14 cellular contexts compared by ENCODE assay signal in genomic region chr5:179270581-179271300, GRCh38.
DNase-seq lines count a peak whose midpoint lies in the region; ATAC-seq and TF ChIP-seq lines count a peak whose summit lies in the region.
"Had no signal": no experiment of that assay in that cellular context is flagged by ENCODE, and none has a peak within 500 bp of the region (broad histone marks: within the 10 kb centered on the region; RNA-seq: fewer than 3 reads in every experiment).

No MANE protein-coding gene starts in this region.

- ATAC-seq in GM18502 (IDR thresholded peaks at IDR 0.05; ENCODE audit: poor library complexity, unreplicated experiment) = no peak
- no peak for ATAC-seq in HG02623 (IDR thresholded peaks at IDR 0.05; ENCODE audit: unreplicated experiment)
- ATAC-seq: activated T-cell treated with anti-CD3 and anti-CD28 coated beads, Interleukin-2, amount 50 U/mL, for 72 hours; HCT116 had no signal

- peak overlapping the region; percentile 40 for H3K27ac ChIP-seq in left ventricle myocardium inferior (replicated peaks)
- peak overlapping the region; percentile 33 for H3K27ac ChIP-seq in rectal smooth muscle tissue (ENCODE audit: low read depth, low read length)
- no peak overlapping the region for H3K27ac ChIP-seq in A673 (ENCODE audit: low read depth, low read length, poor library complexity, severe bottlenecking)

- H3K27me3 ChIP-seq in left ventricle myocardium inferior (ENCODE audit: low read depth) (peaks cover 26% of the 10 kb centered on the region), rectal smooth muscle tissue (ENCODE audit: control insufficient read depth, insufficient read depth, low read length) (no peaks in the 10 kb centered on the region), A673 (replicated peaks; ENCODE audit: insufficient read depth, low read depth, low read length, poor library complexity) (no peaks in the 10 kb centered on the region)

- intact Hi-C loops in left ventricle myocardium inferior (cut with micrococcal nuclease) = no loop called here
- intact Hi-C loops in A673 (cut with micrococcal nuclease; ENCODE audit: unreplicated experiment) = no loop called here

- H3K4me3 ChIP-seq in left ventricle myocardium inferior (no peak overlapping the region), rectal smooth muscle tissue (ENCODE audit: low read length) (no peak overlapping the region), A673 (ENCODE audit: low read depth, low read length, poor library complexity, severe bottlenecking) (no peak overlapping the region)

- H3K9ac ChIP-seq in rectal smooth muscle tissue (ENCODE audit: low read length) = no peak overlapping the region

- BruUV-seq in A673 (replicated peaks; lab: Mats Ljungman, UMichigan) = no TSS peak

- no peak for TF ChIP-seq CTCF in left ventricle myocardium inferior (IDR thresholded peaks at IDR 0.05; ENCODE audit: borderline replicate concordance)
- TF ChIP-seq CTCF in A673 (conservative IDR thresholded peaks at IDR 0.05; ENCODE audit: low read depth, low read length) = no peak

- DNase-seq in AG20443 (ENCODE audit: low spot score) (peak; percentile 61), amniotic epithelial cell (ENCODE audit: low read depth) (peak; percentile 76), left ventricle myocardium inferior (peak; percentile 18), A673 (ENCODE audit: low spot score) (no peak), DMS53 (lab: John Stamatoyannopoulos, UW) (no peak)
- DNase-seq: activated T-cell treated with anti-CD3 and anti-CD28 coated beads, Interleukin-2, amount 50 U/mL, for 72 hours; CD4-positive, CD25-positive, alpha-beta regulatory T cell; central memory CD4-positive, alpha-beta T cell; NCI-H2171; RPMI8226 had no signal

- peaks cover 44% of the 10 kb centered on the region for H3K4me1 ChIP-seq in left ventricle myocardium inferior
- peaks cover 14% of the 10 kb centered on the region for H3K4me1 ChIP-seq in rectal smooth muscle tissue (ENCODE audit: control insufficient read depth, insufficient read depth, low read length)
- peaks cover 7% of the 10 kb centered on the region for H3K4me1 ChIP-seq in A673 (ENCODE audit: insufficient read depth, low read length, poor library complexity, severe bottlenecking)

- H3K9me3 ChIP-seq in left ventricle myocardium inferior (replicated peaks) = no peaks in the 10 kb centered on the region
- H3K9me3 ChIP-seq in A673 (ENCODE audit: low read depth, low read length, poor library complexity, severe bottlenecking) = no peaks in the 10 kb centered on the region

- POLR2A ChIA-PET in A673 (lab: Charles Lee; ENCODE audit: low non-redundant PET) = no interaction called here

- CTCF ChIA-PET in A673 (lab: Charles Lee) = no interaction called here

- H3K36me3 ChIP-seq in left ventricle myocardium inferior (no peaks in the 10 kb centered on the region), rectal smooth muscle tissue (ENCODE audit: control insufficient read depth, insufficient read depth, low read length) (no peaks in the 10 kb centered on the region), A673 (ENCODE audit: insufficient read depth, low read length, poor library complexity, severe bottlenecking) (no peaks in the 10 kb centered on the region)

Comparison
In these comparisons a context has a peak if more than half of its experiments do, and no peak if none do; other contexts are left out.
1. DNase-seq: peak in AG20443 (single experiment), amniotic epithelial cell (single experiment) and left ventricle myocardium inferior (single experiment); none in A673 (single experiment) and DMS53 (single experiment).